In genomic region chr10:121722665-121723064, GRCh38 we compare ENCODE assay signal across 2 cellular contexts.
A peak's percentile ranks its signal among the peaks of the same experiment; 100 is the strongest.
TF ChIP-seq lines count a peak whose summit lies in the region.

No MANE protein-coding gene starts in this region.

TF ChIP-seq in IMR-90, 13 proteins besides CTCF, POLR2A, EP300 and RAD21:
- TF ChIP-seq, protein P1, sequence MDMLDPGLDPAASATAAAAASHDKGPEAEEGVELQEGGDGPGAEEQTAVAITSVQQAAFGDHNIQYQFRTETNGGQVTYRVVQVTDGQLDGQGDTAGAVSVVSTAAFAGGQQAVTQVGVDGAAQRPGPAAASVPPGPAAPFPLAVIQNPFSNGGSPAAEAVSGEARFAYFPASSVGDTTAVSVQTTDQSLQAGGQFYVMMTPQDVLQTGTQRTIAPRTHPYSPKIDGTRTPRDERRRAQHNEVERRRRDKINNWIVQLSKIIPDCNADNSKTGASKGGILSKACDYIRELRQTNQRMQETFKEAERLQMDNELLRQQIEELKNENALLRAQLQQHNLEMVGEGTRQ (IDR thresholded peaks at IDR 0.05; ENCODE audit: low read depth, low read length) = no peak
- peak; percentile 54 for TF ChIP-seq NFE2L2 (IDR thresholded peaks at IDR 0.05; ENCODE audit: low read depth, low read length)

TF ChIP-seq in K562, 482 proteins besides CTCF, POLR2A, EP300 and RAD21:
- no peak for TF ChIP-seq MGA (IDR thresholded peaks at IDR 0.05)
- TF ChIP-seq NFIX (CRISPR knock-in tag; IDR thresholded peaks at IDR 0.05; ENCODE audit: low read depth) = no peak
- peak; percentile 7; the same call in 1 of the 2 replicates for TF ChIP-seq C11orf30 (IDR thresholded peaks at IDR 0.05; ENCODE audit: low read depth)
- peak; percentile 35; the same call in 1 of the 2 replicates for TF ChIP-seq ZNF316 (IDR thresholded peaks at IDR 0.05)
- no peak for TF ChIP-seq ZFP30 (CRISPR knock-in tag; IDR thresholded peaks at IDR 0.05; ENCODE audit: borderline replicate concordance)
- TF ChIP-seq EHMT2 (IDR thresholded peaks at IDR 0.05) = no peak
- TF ChIP-seq NCOA4 (IDR thresholded peaks at IDR 0.05; ENCODE audit: partially characterized antibody) = no peak
